In the genomic region with DNA sequence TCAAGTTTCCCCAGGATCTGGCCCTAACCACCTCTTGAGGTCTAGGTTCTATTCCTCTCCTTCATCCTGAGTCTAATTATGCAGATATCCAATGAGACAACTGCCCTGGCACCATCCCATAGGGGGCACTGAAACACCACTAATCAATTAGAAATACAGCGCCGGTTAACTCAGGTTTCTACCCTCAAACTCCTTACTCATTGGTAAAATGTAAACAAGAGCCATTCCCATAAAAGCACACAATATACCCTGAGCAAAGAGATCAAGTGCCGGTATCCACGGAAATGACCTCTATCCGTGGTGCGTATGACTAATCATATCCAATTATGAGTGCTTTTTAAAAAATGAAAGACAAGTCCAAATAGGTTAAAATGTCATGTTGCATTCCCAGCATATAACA, we compare ENCODE assay signal across 8 cellular contexts.
A peak's percentile ranks its signal among the peaks of the same experiment; 100 is the strongest.
DNase-seq lines count a peak whose midpoint lies in the region; ATAC-seq and TF ChIP-seq lines count a peak whose summit lies in the region.

No MANE protein-coding gene starts in this region.

- ATAC-seq in activated CD8-positive, alpha-beta T cell treated with anti-CD3 and anti-CD28 coated beads, Interleukin-2, amount 10 ng/mL, durations not matched to agents 7 days and 5 days = peak; percentile 97
- ATAC-seq in memory B cell (ENCODE audit: low read depth) = peak; percentile 56
- no peak for ATAC-seq in GM18517 (IDR thresholded peaks at IDR 0.05; ENCODE audit: unreplicated experiment)

- no peaks in the 10 kb centered on the region for H3K27me3 ChIP-seq in effector memory CD4-positive, alpha-beta T cell (replicated peaks; ENCODE audit: control insufficient read depth, insufficient read depth, low read length, poor library complexity, severe bottlenecking)

- no peaks in the 10 kb centered on the region for H3K36me3 Mint-ChIP-seq in activated CD8-positive, alpha-beta T cell treated with anti-CD3 and anti-CD28 coated beads, Interleukin-2, amount 10 ng/mL, durations not matched to agents 7 days and 5 days (ENCODE audit: low read depth)
- no peaks in the 10 kb centered on the region for H3K36me3 Mint-ChIP-seq in memory B cell

- no peak overlapping the region for H3K4me3 Mint-ChIP-seq in activated CD8-positive, alpha-beta T cell treated with anti-CD3 and anti-CD28 coated beads, Interleukin-2, amount 10 ng/mL, durations not matched to agents 7 days and 5 days
- no peak overlapping the region for H3K4me3 Mint-ChIP-seq in memory B cell

- peaks cover 8% of the 10 kb centered on the region for H3K4me1 Mint-ChIP-seq in activated CD8-positive, alpha-beta T cell treated with anti-CD3 and anti-CD28 coated beads, Interleukin-2, amount 10 ng/mL, durations not matched to agents 7 days and 5 days (ENCODE audit: low read depth)
- H3K4me1 Mint-ChIP-seq in memory B cell = peaks cover 2% of the 10 kb centered on the region

- CTCF ChIA-PET in activated CD8-positive, alpha-beta T cell treated with anti-CD3 and anti-CD28 coated beads, Interleukin-2, amount 10 ng/mL, durations not matched to agents 7 days and 5 days (lab: Charles Lee) = interaction anchor here (0.7 to 3.9 kb wide), 30 partner anchors 9 to 597 kb away, joined by 3 to 52 read pairs (median 4); no protein-coding TSS in a partner anchor

- no peak overlapping the region for H3K27ac ChIP-seq in effector memory CD4-positive, alpha-beta T cell (ENCODE audit: insufficient read depth, low read length, poor library complexity, severe bottlenecking)

- H3K27me3 Mint-ChIP-seq in activated CD8-positive, alpha-beta T cell treated with anti-CD3 and anti-CD28 coated beads, Interleukin-2, amount 10 ng/mL, durations not matched to agents 7 days and 5 days (ENCODE audit: low read depth) = peaks cover 7% of the 10 kb centered on the region
- H3K27me3 Mint-ChIP-seq in memory B cell = peaks cover 10% of the 10 kb centered on the region

- H3K9me3 Mint-ChIP-seq in activated CD8-positive, alpha-beta T cell treated with anti-CD3 and anti-CD28 coated beads, Interleukin-2, amount 10 ng/mL, durations not matched to agents 7 days and 5 days (ENCODE audit: insufficient read depth) = no peaks in the 10 kb centered on the region
- H3K9me3 Mint-ChIP-seq in memory B cell = no peaks in the 10 kb centered on the region

- H3K27ac Mint-ChIP-seq in activated CD8-positive, alpha-beta T cell treated with anti-CD3 and anti-CD28 coated beads, Interleukin-2, amount 10 ng/mL, durations not matched to agents 7 days and 5 days = no peak overlapping the region
- H3K27ac Mint-ChIP-seq in memory B cell = no peak overlapping the region

- no peaks in the 10 kb centered on the region for H3K36me3 ChIP-seq in effector memory CD4-positive, alpha-beta T cell (ENCODE audit: control insufficient read depth, insufficient read depth, low read length)

- no peaks in the 10 kb centered on the region for H3K9me3 ChIP-seq in effector memory CD4-positive, alpha-beta T cell (ENCODE audit: control insufficient read depth, low read length)

- H3K4me3 ChIP-seq in HFF-Myc (replicated peaks; ENCODE audit: low read depth, low read length) = no peak overlapping the region
- no peak overlapping the region for H3K4me3 ChIP-seq in effector memory CD4-positive, alpha-beta T cell (ENCODE audit: insufficient read depth, low read depth, low read length, poor library complexity, severe bottlenecking)

- peak; percentile 71 for DNase-seq in COLO829 (ENCODE audit: low spot score)
- peak; percentile 79 for DNase-seq in HFF-Myc (ENCODE audit: extremely low read depth, low read depth)
- peak; percentile 84 for DNase-seq in NCI-H748 (lab: John Stamatoyannopoulos, UW; ENCODE audit: unreplicated experiment)
- peak; percentile 71 for DNase-seq in activated CD8-positive, alpha-beta T cell treated with anti-CD3 and anti-CD28 coated beads, Interleukin-2, amount 10 ng/mL, durations not matched to agents 7 days and 5 days
- DNase-seq in effector memory CD4-positive, alpha-beta T cell = peak in 2 of 3 donors; percentile 24 to 36
- peak; percentile 18 to 22 for DNase-seq in memory B cell (ENCODE audit: low spot score in 2 of 2)
- DNase-seq in stimulated activated CD8-positive, alpha-beta memory T cell treated with anti-CD3 and anti-CD28 coated beads, Interleukin-4, amount 100 ng/mL, for 4 hours (ENCODE audit: low read depth in 2 of 2, low spot score in 1 of 2) = peak; percentile 10 to 26

- peak; percentile 70 for TF ChIP-seq CTCF in HFF-Myc (IDR thresholded peaks at IDR 0.05; ENCODE audit: low read depth, low read length, missing control alignments)

- POLR2A ChIA-PET in activated CD8-positive, alpha-beta T cell treated with anti-CD3 and anti-CD28 coated beads, Interleukin-2, amount 10 ng/mL, durations not matched to agents 7 days and 5 days (lab: Charles Lee) = interaction anchor here (0.8 to 1.1 kb wide), 2 partner anchors 39 to 83 kb away, joined by 3 read pairs; no protein-coding TSS in a partner anchor

- no peaks in the 10 kb centered on the region for H3K4me1 ChIP-seq in effector memory CD4-positive, alpha-beta T cell (ENCODE audit: control insufficient read depth, insufficient read depth, low read length, poor library complexity, severe bottlenecking)

Comparison
In these comparisons a context has a peak if more than half of its experiments do, and no peak if none do; other contexts are left out.
1. DNase-seq: peak in every context shown above with its lines; median percentile 84 in NCI-H748; 79 in HFF-Myc; 71 in COLO829; 71 in activated CD8-positive, alpha-beta T cell treated with anti-CD3 and anti-CD28 coated beads, Interleukin-2, amount 10 ng/mL, durations not matched to agents 7 days and 5 days; 30 in effector memory CD4-positive, alpha-beta T cell; 20 in memory B cell; 18 in stimulated activated CD8-positive, alpha-beta memory T cell treated with anti-CD3 and anti-CD28 coated beads, Interleukin-4, amount 100 ng/mL, for 4 hours.